31 cellular contexts compared by ENCODE assay signal in genomic region chr16:89079434-89079833, GRCh38.
"Had no signal": no experiment of that assay in that cellular context is flagged by ENCODE, and none has a peak within 500 bp of the region (broad histone marks: within the 10 kb centered on the region; RNA-seq: fewer than 3 reads in every experiment).

No MANE protein-coding gene starts in this region.

- H3K9me3 Mint-ChIP-seq: activated B cell treated with CpG ODN at 0.5 μM for 24 hours; activated T-cell treated with anti-CD3 and anti-CD28 coated beads, Interleukin-2, amount 50 U/mL, for 4 hours; activated T-helper 17 cell treated with anti-CD3 and anti-CD28 coated beads, Interleukin-2, amount 50 U/mL, for 72 hours had no signal

- H3K27ac Mint-ChIP-seq: activated B cell treated with CpG ODN at 0.5 μM for 24 hours; activated CD4-positive, alpha-beta memory T cell treated with anti-CD3 and anti-CD28 coated beads for 36 hours; activated CD4-positive, alpha-beta T cell treated with anti-CD3 and anti-CD28 coated beads, Interleukin-2, amount 10 ng/mL, durations not matched to agents 24 days and 14 days; activated CD8-positive, alpha-beta T cell treated with anti-CD3 and anti-CD28 coated beads for 36 hours; activated naive CD4-positive, alpha-beta T cell treated with anti-CD3 and anti-CD28 coated beads, Interleukin-2, amount 10 ng/mL, durations not matched to agents 7 days and 5 days; activated naive CD4-positive, alpha-beta T cell treated with anti-CD3 and anti-CD28 coated beads, Interleukin-2, amount 50 U/mL, for 72 hours; activated naive CD8-positive, alpha-beta T cell treated with anti-CD3 and anti-CD28 coated beads for 36 hours; activated T-cell treated with anti-CD3 and anti-CD28 coated beads, Interleukin-2, amount 50 U/mL, for 72 hours; activated T-helper 1 cell treated with anti-CD3 and anti-CD28 coated beads, Interleukin-12 subunit alpha, Interleukin-12 subunit beta, Interleukin-2, Interleukin-4 antibody, amounts not matched to agents 30 ng/mL and 10 ng/mL and 1 ng/mL, durations not matched to agents 14 hours and 24 hours and 36 hours; activated T-helper 17 cell treated with anti-CD3 and anti-CD28 coated beads, Interleukin-2, amount 50 U/mL, for 72 hours; T-helper 17 cell had no signal

- H3K27ac ChIP-seq: adrenal gland, body of pancreas, brain microvascular endothelial cell, breast epithelium, VCaP had no signal

- H3K4me1 Mint-ChIP-seq: activated CD4-positive, alpha-beta T cell treated with anti-CD3 and anti-CD28 coated beads, Interleukin-2, amount 10 ng/mL, durations not matched to agents 24 days and 14 days; activated naive CD8-positive, alpha-beta T cell treated with anti-CD3 and anti-CD28 coated beads for 36 hours; activated T-helper 17 cell treated with anti-CD3 and anti-CD28 coated beads, Interleukin-2, amount 50 U/mL, for 72 hours; T-helper 17 cell had no signal

- H3K36me3 Mint-ChIP-seq: activated CD4-positive, alpha-beta memory T cell treated with anti-CD3 and anti-CD28 coated beads for 36 hours; activated naive CD4-positive, alpha-beta T cell treated with anti-CD3 and anti-CD28 coated beads, Interleukin-2, amount 10 ng/mL, durations not matched to agents 7 days and 5 days; activated naive CD4-positive, alpha-beta T cell treated with anti-CD3 and anti-CD28 coated beads, Interleukin-2, amount 50 U/mL, for 72 hours; activated naive CD8-positive, alpha-beta T cell treated with anti-CD3 and anti-CD28 coated beads for 36 hours had no signal

- DNase-seq: activated B cell treated with CpG ODN at 0.5 μM for 24 hours; activated CD4-positive, alpha-beta memory T cell treated with anti-CD3 and anti-CD28 coated beads for 36 hours; activated CD4-positive, alpha-beta T cell treated with anti-CD3 and anti-CD28 coated beads for 4 hours; activated CD4-positive, alpha-beta T cell treated with anti-CD3 and anti-CD28 coated beads, Interleukin-2, amount 10 ng/mL, durations not matched to agents 24 days and 14 days; activated CD4-positive, alpha-beta T cell treated with anti-CD3 and anti-CD28 coated beads, Interleukin-2, amount 50 U/mL, for 1 hour; activated CD4-positive, alpha-beta T cell treated with anti-CD3 and anti-CD28 coated beads, Interleukin-2, amount 50 U/mL, for 4 hours; activated CD4-positive, CD25-positive, alpha-beta regulatory T cell treated with anti-CD3 and anti-CD28 coated beads, Interleukin-2, amount 50 U/mL, for 72 hours; activated CD8-positive, alpha-beta memory T cell treated with anti-CD3 and anti-CD28 coated beads, Interleukin-2, amount 50 U/mL, for 4 hours; activated CD8-positive, alpha-beta T cell treated with anti-CD3 and anti-CD28 coated beads for 36 hours; activated effector memory CD4-positive, alpha-beta T cell treated with anti-CD3 and anti-CD28 coated beads, Interleukin-2, amount 50 U/mL, for 16 hours; activated gamma-delta T cell treated with Interleukin-2 at 50 U/mL for 16 hours; activated naive CD4-positive, alpha-beta T cell treated with anti-CD3 and anti-CD28 coated beads, Interleukin-2, amount 10 ng/mL, durations not matched to agents 7 days and 5 days; activated naive CD4-positive, alpha-beta T cell treated with Interleukin-2 at 50 U/mL for 16 hours; activated naive CD8-positive, alpha-beta T cell treated with anti-CD3 and anti-CD28 coated beads for 36 hours; activated T-cell treated with anti-CD3 and anti-CD28 coated beads for 4 hours; activated T-cell treated with anti-CD3 and anti-CD28 coated beads, Interleukin-2, amount 50 U/mL, for 1 hour; activated T-cell treated with anti-CD3 and anti-CD28 coated beads, Interleukin-2, amount 50 U/mL, for 4 hours; activated T-cell treated with anti-CD3 and anti-CD28 coated beads, Interleukin-2, amount 50 U/mL, for 72 hours; adrenal gland; amniotic stem cell; aorta; body of pancreas; brain microvascular endothelial cell; central memory CD4-positive, alpha-beta T cell; SW 1271; T-helper 17 cell had no signal

- H3K4me3 Mint-ChIP-seq: activated B cell treated with CpG ODN at 0.5 μM for 24 hours; activated CD4-positive, alpha-beta memory T cell treated with anti-CD3 and anti-CD28 coated beads for 36 hours; activated CD4-positive, alpha-beta T cell treated with anti-CD3 and anti-CD28 coated beads, Interleukin-2, amount 10 ng/mL, durations not matched to agents 24 days and 14 days; activated CD8-positive, alpha-beta T cell treated with anti-CD3 and anti-CD28 coated beads for 36 hours; activated naive CD4-positive, alpha-beta T cell treated with anti-CD3 and anti-CD28 coated beads, Interleukin-2, amount 10 ng/mL, durations not matched to agents 7 days and 5 days; activated naive CD8-positive, alpha-beta T cell treated with anti-CD3 and anti-CD28 coated beads for 36 hours; activated T-cell treated with anti-CD3 and anti-CD28 coated beads, Interleukin-2, amount 50 U/mL, for 4 hours; activated T-cell treated with anti-CD3 and anti-CD28 coated beads, Interleukin-2, amount 50 U/mL, for 72 hours; activated T-helper 1 cell treated with anti-CD3 and anti-CD28 coated beads, Interleukin-12 subunit alpha, Interleukin-12 subunit beta, Interleukin-2, Interleukin-4 antibody, amounts not matched to agents 30 ng/mL and 10 ng/mL and 1 ng/mL, durations not matched to agents 14 hours and 24 hours and 36 hours; activated T-helper 17 cell treated with anti-CD3 and anti-CD28 coated beads, Interleukin-2, amount 50 U/mL, for 72 hours; T-helper 17 cell had no signal

- H3K27me3 Mint-ChIP-seq: activated B cell treated with CpG ODN at 0.5 μM for 24 hours; activated CD4-positive, alpha-beta memory T cell treated with anti-CD3 and anti-CD28 coated beads for 36 hours; activated CD4-positive, alpha-beta T cell treated with anti-CD3 and anti-CD28 coated beads, Interleukin-2, amount 10 ng/mL, durations not matched to agents 24 days and 14 days; activated CD8-positive, alpha-beta T cell treated with anti-CD3 and anti-CD28 coated beads for 36 hours; activated naive CD8-positive, alpha-beta T cell treated with anti-CD3 and anti-CD28 coated beads for 36 hours; activated T-helper 17 cell treated with anti-CD3 and anti-CD28 coated beads, Interleukin-2, amount 50 U/mL, for 72 hours; T-helper 17 cell had no signal

- H3K36me3 ChIP-seq: adrenal gland, brain microvascular endothelial cell, breast epithelium had no signal

- ATAC-seq: activated CD8-positive, alpha-beta T cell treated with anti-CD3 and anti-CD28 coated beads for 36 hours; activated naive CD4-positive, alpha-beta T cell treated with anti-CD3 and anti-CD28 coated beads, Interleukin-2, amount 50 U/mL, for 72 hours; activated T-cell treated with anti-CD3 and anti-CD28 coated beads, Interleukin-2, amount 50 U/mL, for 4 hours; activated T-cell treated with anti-CD3 and anti-CD28 coated beads, Interleukin-2, amount 50 U/mL, for 72 hours; activated T-helper 17 cell treated with anti-CD3 and anti-CD28 coated beads, Interleukin-2, amount 50 U/mL, for 72 hours; body of pancreas; T-helper 17 cell had no signal

- H3K9me3 ChIP-seq: adrenal gland, body of pancreas, breast epithelium had no signal

- H3K27me3 ChIP-seq: adrenal gland, body of pancreas, brain microvascular endothelial cell had no signal

- H3K4me3 ChIP-seq: adrenal gland, body of pancreas, breast epithelium had no signal

- H3K4me1 ChIP-seq: adrenal gland, breast epithelium had no signal
